11 cellular contexts compared by ENCODE assay signal in the genomic region with DNA sequence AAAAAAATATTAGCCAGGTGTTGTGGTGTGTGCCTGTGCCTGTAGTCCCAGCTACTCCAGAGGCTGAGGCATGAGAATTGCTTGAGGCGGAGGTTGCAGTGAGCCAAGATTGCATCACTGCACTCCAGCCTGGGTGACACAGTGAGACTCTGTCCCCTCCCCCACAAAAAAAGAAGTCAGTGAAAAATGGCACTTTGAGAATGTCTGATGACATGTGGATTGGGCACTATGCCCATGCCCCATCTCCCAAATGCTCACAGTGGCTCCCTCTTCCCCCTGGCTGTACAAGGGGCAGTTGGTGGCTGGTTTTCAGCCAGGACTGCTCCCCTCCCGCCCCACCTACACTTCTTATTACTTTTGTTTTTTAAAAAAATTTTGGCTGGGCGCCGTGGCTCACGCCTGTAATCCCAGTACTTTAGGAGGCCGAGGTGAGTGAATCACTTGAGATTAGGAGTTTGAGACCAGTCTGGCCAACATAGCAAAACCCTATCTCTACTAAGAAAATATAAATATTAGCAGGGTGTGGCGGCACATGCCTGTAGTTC. TPM values are rescaled to one million over a fixed set of nuclear protein-coding genes. Genes with fewer than 3 reads are reported as not detected.
DNase-seq lines count a peak whose midpoint lies in the region; ATAC-seq, FAIRE-seq and TF ChIP-seq lines count a peak whose summit lies in the region.
"Had no signal": no experiment of that assay in that cellular context is flagged by ENCODE, and none has a peak within 500 bp of the region (broad histone marks: within the 10 kb centered on the region; RNA-seq: fewer than 3 reads in every experiment).

No MANE protein-coding gene starts in this region.

- WGBS in liver: 79% methylated on average over 7 of the region's 7 CpGs
- 41% methylated on average over 7 of the region's 7 CpGs for WGBS in HepG2 (ENCODE audit: low lambda C conversion rate)
- whole genome bisulfite sequencing in body of pancreas, 2 donors: 60 to 62% methylated on average over 7 of the region's 7 CpGs

- POLR2A ChIA-PET in HepG2 (lab: Yijun Ruan, JAX): no interaction called here

- intact Hi-C loops in HepG2 (cut with micrococcal nuclease; ENCODE audit: unreplicated experiment): no loop called here
- intact Hi-C loops in body of pancreas (cut with DNase I): no loop called here
- intact Hi-C loops in left lung (cut with DNase I): no loop called here

- H3K9ac ChIP-seq in liver (ENCODE audit: low read depth in 1 of 2, low read length in 2 of 2) (no peak overlapping the region), HepG2 (ENCODE audit: insufficient read depth, low read depth, low read length) (no peak overlapping the region)

- H3K36me3 ChIP-seq in liver (ENCODE audit: control insufficient read depth in 4 of 4, insufficient read depth in 3 of 4, low read depth in 1 of 4, low read length in 3 of 4): peaks cover 6 to 21% (median 8%) of the 10 kb centered on the region in 4 donors
- no peaks in the 10 kb centered on the region for H3K36me3 ChIP-seq in HepG2 (replicated peaks in 1 of 2; ENCODE audit: control insufficient read depth in 1 of 2, insufficient read depth in 2 of 2, low read length in 2 of 2)
- peaks cover 0 to 7% of the 10 kb centered on the region in 2 donors for H3K36me3 ChIP-seq in body of pancreas (replicated peaks in 1 of 2; ENCODE audit: insufficient read depth in 1 of 2, low read depth in 2 of 2)
- H3K36me3 ChIP-seq in left lung: peaks cover 0 to 38% of the 10 kb centered on the region in 2 donors

- no peak for TF ChIP-seq EP300 in HepG2 (IDR thresholded peaks at IDR 0.05; ENCODE audit: low read depth in 2 of 2, low read length in 2 of 2)
- no peak for TF ChIP-seq EP300 in HepG2 (CRISPR knock-in tag; IDR thresholded peaks at IDR 0.05; ENCODE audit: borderline replicate concordance)

- TF ChIP-seq POLR2A in HepG2 (IDR thresholded peaks at IDR 0.05; ENCODE audit: insufficient read depth in 1 of 2, low read depth in 2 of 2, low read length in 2 of 2) (no peak), body of pancreas (IDR thresholded peaks at IDR 0.05) (no peak)

- H3K4me3 ChIP-seq in liver (ENCODE audit: low read depth in 1 of 3, low read length in 3 of 3) (no peak overlapping the region), HepG2 (replicated peaks in 1 of 3; ENCODE audit: insufficient read depth in 1 of 3, low read depth in 2 of 3, low read length in 3 of 3) (no peak overlapping the region), body of pancreas (no peak overlapping the region), left lung (no peak overlapping the region)

- H3K79me2 ChIP-seq in HepG2 (ENCODE audit: insufficient read depth, low read length): no peaks in the 10 kb centered on the region

- BruUV-seq in HepG2 (replicated peaks; lab: Mats Ljungman, UMichigan): no TSS peak

- TF ChIP-seq RAD21 in liver (IDR thresholded peaks at IDR 0.05): peak in 1 of 2 donors; percentile 27
- no peak for TF ChIP-seq RAD21 in HepG2 (CRISPR knock-in tag; IDR thresholded peaks at IDR 0.05)

- no peaks in the 10 kb centered on the region for H4K20me1 ChIP-seq in HepG2 (ENCODE audit: insufficient read depth, low read length)

- TF ChIP-seq CTCF in liver (IDR thresholded peaks at IDR 0.05; ENCODE audit: low read depth, low read length, missing input control) (no peak), HepG2 (CRISPR knock-in tag; IDR thresholded peaks at IDR 0.05) (no peak), body of pancreas (IDR thresholded peaks at IDR 0.05) (no peak), left lung (IDR thresholded peaks at IDR 0.05) (no peak)

- CTCF ChIA-PET in HepG2 (lab: Yijun Ruan, JAX; ENCODE audit: low intra/inter-chr PET ratio, low total read pairs): no interaction called here

- FAIRE-seq in HepG2 (lab: Jason Lieb, UNC): no peak

- H3K9me3 ChIP-seq in liver (ENCODE audit: control insufficient read depth in 4 of 4, low read length in 3 of 4) (no peaks in the 10 kb centered on the region), HepG2 (ENCODE audit: low read length) (no peaks in the 10 kb centered on the region), body of pancreas (no peaks in the 10 kb centered on the region), left lung (no peaks in the 10 kb centered on the region)

- H3K4me1 ChIP-seq in liver (ENCODE audit: control insufficient read depth in 4 of 4, insufficient read depth in 4 of 4, low read length in 3 of 4): peaks cover 2 to 20% (median 8%) of the 10 kb centered on the region in 4 donors
- H3K4me1 ChIP-seq in HepG2 (ENCODE audit: insufficient read depth, low read length): peaks cover 2% of the 10 kb centered on the region
- peaks cover 32% of the 10 kb centered on the region for H3K4me1 ChIP-seq in body of pancreas
- peaks cover 11 to 48% of the 10 kb centered on the region in 2 donors for H3K4me1 ChIP-seq in left lung

- no peak overlapping the region for H3K4me2 ChIP-seq in HepG2 (ENCODE audit: low read depth, low read length)

- H3K27ac ChIP-seq in liver (ENCODE audit: low read depth in 1 of 2, low read length in 2 of 2): peak overlapping the region in 1 of 2 donors; percentile 24
- no peak overlapping the region for H3K27ac ChIP-seq in HepG2 (ENCODE audit: extremely low read length, insufficient read depth, low read length)
- peak overlapping the region; percentile 66 to 81 (median 76) for H3K27ac ChIP-seq in body of pancreas
- peak overlapping the region; percentile 57 to 69 for H3K27ac ChIP-seq in left lung

- H3K27me3 ChIP-seq in liver (ENCODE audit: control insufficient read depth in 4 of 4, insufficient read depth in 4 of 4, low read length in 3 of 4) (no peaks in the 10 kb centered on the region), HepG2 (ENCODE audit: control insufficient read depth in 1 of 2, insufficient read depth in 2 of 2, low read length in 2 of 2) (peaks cover under 1 to 33% of the 10 kb centered on the region in 2 experiments; a peak in 4 of 5 replicates), body of pancreas (no peaks in the 10 kb centered on the region), left lung (no peaks in the 10 kb centered on the region)

- in situ Hi-C loops in HepG2 (cut with HindIII; ENCODE audit: extremely low pct_ligation_motif_present, low pct_unique_long_range_greater_than_20kb): no loop called here

- DNase-seq in HepG2 (ENCODE audit: low spot score): no peak
- DNase-seq in body of pancreas: peak in 3 of 4 donors; percentile 33 to 79 (median 66)
- peak; percentile 71 to 78 for DNase-seq in left lung
- DNase-seq in 8988T: no peak
- DNase-seq in dermis blood vessel endothelial cell: no peak
- DNase-seq: activated CD8-positive, alpha-beta memory T cell treated with anti-CD3 and anti-CD28 coated beads for 24 hours; amniotic stem cell; SW 1271 had no signal

- ATAC-seq in HepG2 (no peak), body of pancreas (peak; percentile 66), left lung (peak; percentile 93), HG02852 (IDR thresholded peaks at IDR 0.05; ENCODE audit: unreplicated experiment) (no peak), HG03378 (IDR thresholded peaks at IDR 0.05; ENCODE audit: unreplicated experiment) (no peak)

- no peak overlapping the region for H2AFZ ChIP-seq in HepG2 (ENCODE audit: low read length)

TF ChIP-seq in liver, 16 proteins besides CTCF, POLR2A, EP300 and RAD21 (continues in another document):
- TF ChIP-seq HNF4A (conservative IDR thresholded peaks at IDR 0.05): peak in 1 of 2 donors; percentile 21
- TF ChIP-seq, protein P1, sequence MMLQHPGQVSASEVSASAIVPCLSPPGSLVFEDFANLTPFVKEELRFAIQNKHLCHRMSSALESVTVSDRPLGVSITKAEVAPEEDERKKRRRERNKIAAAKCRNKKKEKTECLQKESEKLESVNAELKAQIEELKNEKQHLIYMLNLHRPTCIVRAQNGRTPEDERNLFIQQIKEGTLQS (IDR thresholded peaks at IDR 0.05): peak; percentile 40

RNA-seq across cellular contexts. Expression of a gene that starts 26.1 kb away (rescaled TPM):
- total RNA-seq in liver (1 to 10 TPM; 6.6 to 9.2 TPM), HepG2 (2016; rRNA removed; fragmentation: Illumina TruSeq; extraction: Trizol) (0.53 and 0.66 TPM in 2 replicates), body of pancreas (10 to 100 TPM; 14.3 to 15.5 TPM), left lung (10 to 100 TPM; 14.7 to 46.2 TPM), dermis blood vessel endothelial cell (13.9 and 15.7 TPM in 2 replicates)
- polyA plus RNA-seq in liver (10 to 100 TPM in 1 of 2 donors, 1 to 10 TPM in 1; 9.6 to 10.7 TPM), HepG2 (2011; rRNA removed) (0.77 and 0.85 TPM in 2 replicates)
- total RNA-seq in HepG2 (2016; cell fraction: cytosol; rRNA removed; fragmentation: Illumina TruSeq; extraction: Trizol; ENCODE audit: low read depth): 0.30 TPM in 1 of 2 replicates, not detected in the other
- total RNA-seq in HepG2 (2016; cell fraction: insoluble cytoplasmic fraction; rRNA removed; fragmentation: Illumina TruSeq; extraction: Trizol): 0.49 and 0.67 TPM in 2 replicates
- 0.43 and 0.55 TPM in 2 replicates for total RNA-seq in HepG2 (2016; cell fraction: membrane; rRNA removed; fragmentation: Illumina TruSeq; extraction: Trizol)
- total RNA-seq in HepG2 (2016; cell fraction: nucleus; rRNA removed; fragmentation: Illumina TruSeq; extraction: Trizol): 0.37 TPM in 1 of 2 replicates, not detected in the other
- polyA plus RNA-seq in HepG2 (2011; cell fraction: cytosol; rRNA removed): 0.39 and 0.58 TPM in 2 replicates
- polyA plus RNA-seq in HepG2 (2011; cell fraction: nucleus; rRNA removed): 0.48 and 0.50 TPM in 2 replicates
- polyA plus RNA-seq in HepG2 (2012): 0.27 TPM in 1 of 2 replicates, not detected in the other
- polyA plus RNA-seq in HepG2 (2016; cell fraction: cytosol; fragmentation: Illumina TruSeq; extraction: Trizol; ENCODE audit: low read depth): 0.33 and 0.44 TPM in 2 replicates
- polyA plus RNA-seq in HepG2 (2016; cell fraction: insoluble cytoplasmic fraction; fragmentation: Illumina TruSeq; extraction: Trizol; ENCODE audit: low read depth): 0.43 and 0.53 TPM in 2 replicates
- 0.45 and 0.56 TPM in 2 replicates for polyA plus RNA-seq in HepG2 (2016; cell fraction: membrane; fragmentation: Illumina TruSeq; extraction: Trizol; ENCODE audit: low read depth)
- polyA plus RNA-seq in HepG2 (2016; cell fraction: nucleus; fragmentation: Illumina TruSeq; extraction: Trizol; ENCODE audit: insufficient read depth, low read depth): 0.68 and 0.77 TPM in 2 replicates
- polyA minus RNA-seq in HepG2 (2011; rRNA and poly(A)+ RNA removed; ENCODE audit: low replicate concordance): 1.1 and 4.7 TPM in 2 replicates
- not detected in 2 replicates for polyA minus RNA-seq in HepG2 (2011; cell fraction: cytosol; rRNA and poly(A)+ RNA removed)
- polyA minus RNA-seq in HepG2 (2011; cell fraction: nucleus; rRNA and poly(A)+ RNA removed): not detected in 2 replicates

Comparison
In these comparisons a context has a peak if more than half of its experiments do, and no peak if none do; other contexts are left out.
1. ATAC-seq: peak in body of pancreas (single experiment) and left lung (single experiment); none in HepG2 (single experiment), HG02852 (single experiment) and HG03378 (single experiment).
2. DNase-seq: peak in body of pancreas (3 of 4) and left lung (2 of 2); none in HepG2 (single experiment), 8988T (single experiment) and dermis blood vessel endothelial cell (single experiment).